8 cellular contexts compared by ENCODE assay signal in the genomic region with DNA sequence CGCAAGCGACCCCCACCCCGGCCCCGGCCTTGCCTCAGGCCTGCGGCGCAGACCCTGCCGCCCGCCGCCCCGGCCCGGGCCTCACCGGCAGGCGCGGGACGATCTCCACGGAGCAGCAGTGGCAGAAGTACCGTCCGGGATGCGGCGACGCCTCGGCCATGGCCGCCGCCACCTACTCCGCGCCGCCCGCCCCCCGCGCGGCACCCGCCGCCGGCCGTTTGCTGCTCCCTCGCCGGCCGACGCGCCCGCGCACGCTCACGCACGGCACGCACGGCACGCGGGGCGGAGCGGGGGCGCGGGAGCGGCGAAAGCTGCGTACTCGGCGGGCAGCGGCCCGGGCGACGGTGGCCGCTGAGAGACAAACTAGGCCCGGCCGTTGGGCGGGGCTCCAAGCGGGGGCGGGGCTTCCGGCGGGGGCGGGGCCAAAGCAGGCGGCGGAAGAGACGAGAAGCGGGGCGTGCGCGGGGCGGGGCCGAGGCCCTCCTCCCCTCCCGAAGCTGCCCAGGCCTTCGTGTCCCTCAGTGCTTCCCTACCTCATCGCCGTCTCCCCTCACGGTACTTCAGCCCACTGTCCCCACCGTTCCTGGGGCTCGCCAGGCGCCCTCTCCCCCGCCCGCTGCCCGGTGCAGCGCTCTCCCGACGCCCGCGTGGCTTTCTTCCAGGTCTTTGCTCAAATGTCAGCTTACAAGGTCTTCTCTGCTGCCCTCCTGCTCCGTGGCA. TPM values are rescaled to one million over a fixed set of nuclear protein-coding genes. Genes with fewer than 3 reads are reported as not detected.
DNase-seq lines count a peak whose midpoint lies in the region; ATAC-seq and TF ChIP-seq lines count a peak whose summit lies in the region.

Gene RNF126, minus strand, starts transcription at position 253 of the 720 bp plus-strand sequence. Its CDS starts 93 bp downstream, at position 160.

- H4K20me1 ChIP-seq in MM.1S (ENCODE audit: insufficient read depth, low read length) (peaks cover 29% of the 10 kb centered on the region), neural cell (ENCODE audit: insufficient read depth) (peaks cover 11% of the 10 kb centered on the region)

- peaks cover 19% of the 10 kb centered on the region for H3K4me1 ChIP-seq in MM.1S (ENCODE audit: low read length)

- H3K36me3 ChIP-seq in MM.1S (replicated peaks; ENCODE audit: insufficient read depth, low read length) (peaks cover 6% of the 10 kb centered on the region; the same call in 1 of the 2 replicates), neural cell (ENCODE audit: insufficient read depth, low read length) (no peaks in the 10 kb centered on the region)

- H3K27ac Mint-ChIP-seq in stimulated activated naive CD8-positive, alpha-beta T cell treated with anti-CD3 and anti-CD28 coated beads, Interleukin-15, amount 100 ng/mL, for 72 hours = peak within 1 kb of the TSS; percentile 89 to 98

- no peaks in the 10 kb centered on the region for H3K9me3 Mint-ChIP-seq in stimulated activated naive CD8-positive, alpha-beta T cell treated with anti-CD3 and anti-CD28 coated beads, Interleukin-15, amount 100 ng/mL, for 72 hours

- H3K4me2 ChIP-seq in MM.1S (ENCODE audit: low read depth, low read length) (peak within 1 kb of the TSS; percentile 100), neural cell (ENCODE audit: low read length) (peak within 1 kb of the TSS; percentile 65)

- H3K9me3 ChIP-seq in MM.1S (replicated peaks; ENCODE audit: insufficient read depth, low read length) = no peaks in the 10 kb centered on the region
- no peaks in the 10 kb centered on the region for H3K9me3 ChIP-seq in neural cell (ENCODE audit: low read length)

- no peak for TF ChIP-seq RAD21 in neural cell (conservative IDR thresholded peaks at IDR 0.05)

- ATAC-seq in stimulated activated naive CD8-positive, alpha-beta T cell treated with anti-CD3 and anti-CD28 coated beads, Interleukin-15, amount 100 ng/mL, for 72 hours = peak; percentile 65

- H3K79me2 ChIP-seq in MM.1S (ENCODE audit: low read length) = peaks cover 52% of the 10 kb centered on the region
- peaks cover 38% of the 10 kb centered on the region for H3K79me2 ChIP-seq in neural cell (replicated peaks; ENCODE audit: insufficient read depth, low read length)

- no peaks in the 10 kb centered on the region for H3K27me3 Mint-ChIP-seq in stimulated activated naive CD8-positive, alpha-beta T cell treated with anti-CD3 and anti-CD28 coated beads, Interleukin-15, amount 100 ng/mL, for 72 hours

- no peaks in the 10 kb centered on the region for H3K9me2 ChIP-seq in MM.1S (replicated peaks; ENCODE audit: insufficient read depth, low read length)
- H3K9me2 ChIP-seq in neural cell (ENCODE audit: insufficient read depth, low read length) = no peaks in the 10 kb centered on the region

- TF ChIP-seq CTCF in MM.1S (IDR thresholded peaks at IDR 0.05; ENCODE audit: low read length) (no peak), fibroblast of villous mesenchyme (IDR thresholded peaks at IDR 0.05; ENCODE audit: insufficient read depth, low read depth, low read length) (no peak), neural cell (IDR thresholded peaks at IDR 0.05; ENCODE audit: poor library complexity, severe bottlenecking) (no peak)

- H3F3A ChIP-seq in MM.1S (ENCODE audit: insufficient read depth, low read length) = peaks cover 30% of the 10 kb centered on the region
- no peaks in the 10 kb centered on the region for H3F3A ChIP-seq in neural cell (ENCODE audit: insufficient read depth, low read length, poor library complexity, severe bottlenecking)

- H3K27me3 ChIP-seq in MM.1S (replicated peaks; ENCODE audit: insufficient read depth, low read length) (peaks cover 25% of the 10 kb centered on the region), neural cell (ENCODE audit: insufficient read depth, low read depth, low read length) (no peaks in the 10 kb centered on the region)

- peaks cover 51% of the 10 kb centered on the region for H3K4me1 Mint-ChIP-seq in stimulated activated naive CD8-positive, alpha-beta T cell treated with anti-CD3 and anti-CD28 coated beads, Interleukin-15, amount 100 ng/mL, for 72 hours

- H2AFZ ChIP-seq in MM.1S (ENCODE audit: low read length) (peak within 1 kb of the TSS; percentile 100), neural cell (ENCODE audit: low read depth, low read length) (peak within 1 kb of the TSS; percentile 30)

- peak; percentile 39 for TF ChIP-seq EP300 in neural cell (conservative IDR thresholded peaks at IDR 0.05; ENCODE audit: poor library complexity, severe bottlenecking)

- H3K27ac ChIP-seq in MM.1S (ENCODE audit: low read length) = peak within 1 kb of the TSS; percentile 92
- H3K27ac ChIP-seq in neural cell (ENCODE audit: low read length) = peak within 1 kb of the TSS; percentile 74

- DNase-seq in DMS79 (lab: John Stamatoyannopoulos, UW) (peak; percentile 76), GOT3 (lab: John Stamatoyannopoulos, UW) (peak; percentile 68), MM.1S (peak; percentile 97), SHP77 treated with DMSO at 0.1 percent for 48 hours (lab: John Stamatoyannopoulos, UW) (peak; percentile 73), activated gamma-delta T cell (lab: John Stamatoyannopoulos, UW) (peak; percentile 95), fibroblast of villous mesenchyme (ENCODE audit: low read depth) (peak; percentile 92)
- peak; percentile 89 to 90 for DNase-seq in stimulated activated naive CD8-positive, alpha-beta T cell treated with anti-CD3 and anti-CD28 coated beads, Interleukin-15, amount 100 ng/mL, for 72 hours

- H3K9ac ChIP-seq in MM.1S (ENCODE audit: low read length) = peak within 1 kb of the TSS; percentile 99
- H3K9ac ChIP-seq in neural cell (ENCODE audit: low read length) = peak within 1 kb of the TSS; percentile 82

- peak within 1 kb of the TSS; percentile 96 to 97 for H3K4me3 Mint-ChIP-seq in stimulated activated naive CD8-positive, alpha-beta T cell treated with anti-CD3 and anti-CD28 coated beads, Interleukin-15, amount 100 ng/mL, for 72 hours

- H3K4me3 ChIP-seq in MM.1S (ENCODE audit: low read length) = peak within 1 kb of the TSS; percentile 90
- H3K4me3 ChIP-seq in fibroblast of villous mesenchyme (ENCODE audit: low read depth, low read length) = peak within 1 kb of the TSS; percentile 89
- peak within 1 kb of the TSS; percentile 91 for H3K4me3 ChIP-seq in neural cell (ENCODE audit: low read length)

TF ChIP-seq in neural cell, 6 proteins besides CTCF, POLR2A, EP300 and RAD21:
- peak; percentile 72 for TF ChIP-seq POLR2AphosphoS5 (IDR thresholded peaks at IDR 0.05)
- TF ChIP-seq SMC3 (conservative IDR thresholded peaks at IDR 0.05; ENCODE audit: poor library complexity) = no peak
- TF ChIP-seq MXI1 (conservative IDR thresholded peaks at IDR 0.05; ENCODE audit: poor library complexity, severe bottlenecking) = peak; percentile 84
- no peak for TF ChIP-seq REST (IDR thresholded peaks at IDR 0.05; ENCODE audit: borderline replicate concordance)
- no peak for TF ChIP-seq TAF1 (IDR thresholded peaks at IDR 0.05; ENCODE audit: low read depth)

RNA-seq across cellular contexts. Expression of gene RNF126, which starts in this region (rescaled TPM):
- total RNA-seq in fibroblast of villous mesenchyme = 30.7 and 50.3 TPM in 2 replicates
- 33.7 and 44.8 TPM in 2 replicates for polyA plus RNA-seq in neural cell
- 29.2 and 31.7 TPM in 2 replicates for polyA minus RNA-seq in neural cell

Comparison
In these comparisons a context has a peak if more than half of its experiments do, and no peak if none do; other contexts are left out.
1. Peak in every context shown above with its lines: DNase-seq, ATAC-seq, H3K4me3 ChIP-seq and H3K27ac ChIP-seq.